In genomic region chr1:206784471-206784903, GRCh38 we compare ENCODE assay signal across 8 cellular contexts. TPM values are rescaled to one million over a fixed set of nuclear protein-coding genes. Genes with fewer than 3 reads are reported as not detected.
A peak's percentile ranks its signal among the peaks of the same experiment; 100 is the strongest.
DNase-seq lines count a peak whose midpoint lies in the region; ATAC-seq and TF ChIP-seq lines count a peak whose summit lies in the region.

No MANE protein-coding gene starts in this region.

- no peak overlapping the region for H3K9ac ChIP-seq in Karpas-422 (ENCODE audit: low read length)

- no peaks in the 10 kb centered on the region for H3K79me2 ChIP-seq in Karpas-422 (ENCODE audit: low read length)

- in situ Hi-C loops in GM13977 (cut with MboI; ENCODE audit: low pct_unique_long_range_greater_than_20kb, low sequenced_read_pairs, unreplicated experiment), result no loop called here

- H3K4me2 ChIP-seq in Karpas-422 (ENCODE audit: low read depth, low read length, poor library complexity, severe bottlenecking), result no peak overlapping the region

- TF ChIP-seq EP300 in esophagus muscularis mucosa (IDR thresholded peaks at IDR 0.05), result no peak

- no peak for TF ChIP-seq POLR2A in esophagus muscularis mucosa (IDR thresholded peaks at IDR 0.05; ENCODE audit: low read depth)

- H3K27me3 ChIP-seq in esophagus muscularis mucosa (no peaks in the 10 kb centered on the region), Karpas-422 (ENCODE audit: low read length) (no peaks in the 10 kb centered on the region)

- intact Hi-C loops in activated CD4-positive, alpha-beta T cell treated with anti-CD3 and anti-CD28 coated beads for 36 hours (cut with DNase I, micrococcal nuclease), result loop anchor here (1.0 to 5.0 kb wide), 6 partner anchors 10 to 45 kb away; no protein-coding TSS in a partner anchor
- intact Hi-C loops in mucosa of descending colon (cut with DNase I, micrococcal nuclease), result no loop called here
- intact Hi-C loops in esophagus muscularis mucosa (cut with DNase I), result no loop called here

- H4K20me1 ChIP-seq in Karpas-422 (ENCODE audit: insufficient read depth, low read depth, low read length), result no peaks in the 10 kb centered on the region

- H3K9me3 ChIP-seq in mucosa of descending colon, result no peaks in the 10 kb centered on the region
- no peaks in the 10 kb centered on the region for H3K9me3 ChIP-seq in esophagus muscularis mucosa
- H3K9me3 ChIP-seq in Karpas-422 (ENCODE audit: low read length), result no peaks in the 10 kb centered on the region

- no peaks in the 10 kb centered on the region for H3K36me3 ChIP-seq in mucosa of descending colon (ENCODE audit: low read depth)
- no peaks in the 10 kb centered on the region for H3K36me3 ChIP-seq in esophagus muscularis mucosa
- H3K36me3 ChIP-seq in Karpas-422 (ENCODE audit: insufficient read depth, low read length), result no peaks in the 10 kb centered on the region

- CTCF ChIA-PET in activated CD4-positive, alpha-beta T cell treated with anti-CD3 and anti-CD28 coated beads for 36 hours (lab: Charles Lee), result interaction anchor here (0.7 to 2.3 kb wide), 10 partner anchors 8 to 149 kb away, joined by 3 to 18 read pairs (median 4); no protein-coding TSS in a partner anchor

- H3K27ac Mint-ChIP-seq in activated CD4-positive, alpha-beta T cell treated with anti-CD3 and anti-CD28 coated beads for 36 hours, result peak overlapping the region; percentile 71

- no peaks in the 10 kb centered on the region for H3K36me3 Mint-ChIP-seq in activated CD4-positive, alpha-beta T cell treated with anti-CD3 and anti-CD28 coated beads for 36 hours (ENCODE audit: low read depth)

- H3K4me3 ChIP-seq in mucosa of descending colon, result no peak overlapping the region
- no peak overlapping the region for H3K4me3 ChIP-seq in esophagus muscularis mucosa
- H3K4me3 ChIP-seq in Karpas-422 (ENCODE audit: low read length), result no peak overlapping the region

- H3K9me2 ChIP-seq in Karpas-422 (replicated peaks; ENCODE audit: insufficient read depth, low read length), result no peaks in the 10 kb centered on the region

- DNase-seq in GM13977 (ENCODE audit: low spot score) (peak; percentile 42), mucosa of descending colon (peak; percentile 29 to 74 (median 44)), NCI-H1092 treated with DMSO at 0.1 percent for 48 hours (lab: John Stamatoyannopoulos, UW) (no peak), esophagus muscularis mucosa (ENCODE audit: extremely low spot score) (no peak), Karpas-422 (no peak), AG08395 (ENCODE audit: low spot score) (no peak)
- DNase-seq in activated CD4-positive, alpha-beta T cell treated with anti-CD3 and anti-CD28 coated beads for 36 hours, result peak; percentile 94

- peak overlapping the region; percentile 18 for H3K4me3 Mint-ChIP-seq in activated CD4-positive, alpha-beta T cell treated with anti-CD3 and anti-CD28 coated beads for 36 hours

- ATAC-seq in HG02852 (IDR thresholded peaks at IDR 0.05; ENCODE audit: unreplicated experiment) (peak; percentile 79), mucosa of descending colon (peak; percentile 78)
- ATAC-seq in activated CD4-positive, alpha-beta T cell treated with anti-CD3 and anti-CD28 coated beads for 36 hours, result peak; percentile 85

- peaks cover 57% of the 10 kb centered on the region for H3K4me1 Mint-ChIP-seq in activated CD4-positive, alpha-beta T cell treated with anti-CD3 and anti-CD28 coated beads for 36 hours

- TF ChIP-seq CTCF in GM13977 (IDR thresholded peaks at IDR 0.05; ENCODE audit: extremely low read depth, insufficient read depth, missing control alignments), result no peak
- no peak for TF ChIP-seq CTCF in mucosa of descending colon (IDR thresholded peaks at IDR 0.05)
- no peak for TF ChIP-seq CTCF in esophagus muscularis mucosa (IDR thresholded peaks at IDR 0.05)

- H3K27me3 Mint-ChIP-seq in activated CD4-positive, alpha-beta T cell treated with anti-CD3 and anti-CD28 coated beads for 36 hours, result peaks cover 22% of the 10 kb centered on the region

- H3K27ac ChIP-seq in esophagus muscularis mucosa (replicated peaks in 1 of 4) (no peak overlapping the region), Karpas-422 (ENCODE audit: low read length) (no peak overlapping the region)

- POLR2A ChIA-PET in activated CD4-positive, alpha-beta T cell treated with anti-CD3 and anti-CD28 coated beads for 36 hours (lab: Charles Lee), result interaction anchor here (1.2 to 1.6 kb wide), 3 partner anchors 10 to 19 kb away, joined by 4 to 7 read pairs (median 4); no protein-coding TSS in a partner anchor

- no peaks in the 10 kb centered on the region for H3K4me1 ChIP-seq in mucosa of descending colon (ENCODE audit: low read depth)
- no peaks in the 10 kb centered on the region for H3K4me1 ChIP-seq in esophagus muscularis mucosa
- peaks cover 6% of the 10 kb centered on the region for H3K4me1 ChIP-seq in Karpas-422 (ENCODE audit: low read length)

- H2AFZ ChIP-seq in Karpas-422 (ENCODE audit: low read length), result no peak overlapping the region

- WGBS in esophagus muscularis mucosa, result 94% methylated on average over 17 of the region's 17 CpGs

- no peaks in the 10 kb centered on the region for H3K9me3 Mint-ChIP-seq in activated CD4-positive, alpha-beta T cell treated with anti-CD3 and anti-CD28 coated beads for 36 hours (ENCODE audit: low read depth)

RNA-seq across cellular contexts. Expression of gene IL10, which starts 12.2 kb away (rescaled TPM):
- total RNA-seq in activated CD4-positive, alpha-beta T cell treated with anti-CD3 and anti-CD28 coated beads for 36 hours, result 1 to 10 TPM; 1.3 to 1.6 TPM
- total RNA-seq in mucosa of descending colon, result 1 to 10 TPM; 1.0 to 2.9 (median 2.8) TPM
- total RNA-seq in esophagus muscularis mucosa, result 1 to 10 TPM in 3 of 4 donors, under 1 TPM in 1; 0.83 to 5.1 (median 3.5) TPM
- total RNA-seq in Karpas-422 (2014; rRNA removed; shearing (Covaris generic); ENCODE audit: low replicate concordance), result not detected in 2 replicates

RNA-seq across cellular contexts. Expression of gene IL19, which starts 13.9 kb away (rescaled TPM):
- total RNA-seq in activated CD4-positive, alpha-beta T cell treated with anti-CD3 and anti-CD28 coated beads for 36 hours, result not detected
- total RNA-seq in mucosa of descending colon (not detected), esophagus muscularis mucosa (not detected)
- total RNA-seq in Karpas-422 (2014; rRNA removed; shearing (Covaris generic); ENCODE audit: low replicate concordance), result not detected in 2 replicates

Comparison
In these comparisons a context has a peak if more than half of its experiments do, and no peak if none do; other contexts are left out.
1. DNase-seq: peak in GM13977 (single experiment), activated CD4-positive, alpha-beta T cell treated with anti-CD3 and anti-CD28 coated beads for 36 hours (single experiment) and mucosa of descending colon (3 of 3); none in NCI-H1092 treated with DMSO at 0.1 percent for 48 hours (single experiment), esophagus muscularis mucosa (single experiment), Karpas-422 (single experiment) and AG08395 (single experiment).
2. intact Hi-C loops: an anchor here in activated CD4-positive, alpha-beta T cell treated with anti-CD3 and anti-CD28 coated beads for 36 hours (1.0 to 5.0 kb wide); none called in mucosa of descending colon and esophagus muscularis mucosa.
3. Peak in every context shown above with its lines, with median percentiles within 50 percentile points of each other: ATAC-seq.